In the genomic region with DNA sequence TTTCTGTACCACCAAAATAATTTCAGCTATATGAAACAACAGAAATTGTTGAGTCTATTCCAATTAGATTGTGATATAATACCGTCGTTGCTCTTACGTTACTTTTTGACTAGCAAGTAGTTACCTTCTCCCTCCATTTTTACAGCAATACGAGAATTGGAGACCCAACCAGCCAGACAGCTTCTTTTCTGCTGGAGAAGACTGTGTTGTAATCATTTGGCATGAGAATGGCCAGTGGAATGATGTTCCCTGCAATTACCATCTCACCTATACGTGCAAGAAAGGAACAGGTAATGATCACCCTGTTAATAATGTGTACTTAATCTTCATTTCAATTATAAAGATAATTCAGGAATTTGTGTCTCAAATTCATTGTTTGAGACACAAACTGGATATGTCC, we compare ENCODE assay signal across 30 cellular contexts.
"Had no signal": no experiment of that assay in that cellular context is flagged by ENCODE, and none has a peak within 500 bp of the region (broad histone marks: within the 10 kb centered on the region; RNA-seq: fewer than 3 reads in every experiment).

No MANE protein-coding gene starts in this region.

- H3K27me3 Mint-ChIP-seq: naive B cell; progenitor cell of endocrine pancreas; stimulated activated naive B cell treated with anti-CD40 and anti-IgM and Interleukin-4, amounts not matched to agents 10 μg/mL and 1 μg/mL and 100 μg/mL, for 72 hours; type B pancreatic cell had no signal

- H3K36me3 Mint-ChIP-seq: naive B cell; stimulated activated effector memory CD8-positive, alpha-beta T cell treated with anti-CD3 and anti-CD28 coated beads, Interleukin-12 subunit alpha, Interleukin-12 subunit beta, amount 100 ng/mL, for 72 hours; stimulated activated naive B cell treated with anti-CD40 and anti-IgM and Interleukin-4, amounts not matched to agents 10 μg/mL and 1 μg/mL and 100 μg/mL, for 72 hours had no signal

- H3K27ac Mint-ChIP-seq: naive B cell; naive thymus-derived CD8-positive, alpha-beta T cell; nephron; neural progenitor cell; progenitor cell of endocrine pancreas; stimulated activated effector memory CD8-positive, alpha-beta T cell treated with anti-CD3 and anti-CD28 coated beads, Interleukin-12 subunit alpha, Interleukin-12 subunit beta, amount 100 ng/mL, for 72 hours; stimulated activated naive B cell treated with anti-CD40 and anti-IgM and Interleukin-4, amounts not matched to agents 10 μg/mL and 1 μg/mL and 100 μg/mL, for 72 hours; stimulated activated naive CD8-positive, alpha-beta T cell treated with anti-CD3 and anti-CD28 coated beads, Interleukin-15, Interleukin-2, amounts not matched to agents 100 ng/mL and 50 ng/mL, for 24 hours; type B pancreatic cell had no signal

- H3K79me2 ChIP-seq: parathyroid adenoma had no signal

- H3K4me1 ChIP-seq: neural progenitor cell, parathyroid adenoma, psoas muscle, sigmoid colon, spleen, thyroid gland, upper lobe of right lung, uterus had no signal

- H3K4me2 ChIP-seq: neural progenitor cell had no signal

- ATAC-seq: naive thymus-derived CD8-positive, alpha-beta T cell; psoas muscle; right cardiac atrium; right lobe of liver; stimulated activated effector memory CD8-positive, alpha-beta T cell treated with anti-CD3 and anti-CD28 coated beads, Interleukin-12 subunit alpha, Interleukin-12 subunit beta, amount 100 ng/mL, for 72 hours; stimulated activated naive B cell treated with anti-CD40 and anti-IgM and Interleukin-4, amounts not matched to agents 10 μg/mL and 1 μg/mL and 100 μg/mL, for 72 hours; upper lobe of right lung had no signal

- H3K4me3 Mint-ChIP-seq: naive B cell; naive thymus-derived CD8-positive, alpha-beta T cell; nephron; neural progenitor cell; stimulated activated effector memory CD8-positive, alpha-beta T cell treated with anti-CD3 and anti-CD28 coated beads, Interleukin-12 subunit alpha, Interleukin-12 subunit beta, amount 100 ng/mL, for 72 hours; stimulated activated naive B cell treated with anti-CD40 and anti-IgM and Interleukin-4, amounts not matched to agents 10 μg/mL and 1 μg/mL and 100 μg/mL, for 72 hours; stimulated activated naive CD8-positive, alpha-beta T cell treated with anti-CD3 and anti-CD28 coated beads, Interleukin-15, Interleukin-2, amounts not matched to agents 100 ng/mL and 50 ng/mL, for 24 hours; type B pancreatic cell had no signal

- H2AFZ ChIP-seq: neural progenitor cell, parathyroid adenoma had no signal

- H3K36me3 ChIP-seq: ovary, right lobe of liver, sigmoid colon, spleen, stomach, thyroid gland, upper lobe of right lung, uterus had no signal

- H3K9ac ChIP-seq: neural progenitor cell, parathyroid adenoma had no signal

- H3K9me3 Mint-ChIP-seq: neural progenitor cell; stimulated activated effector memory CD8-positive, alpha-beta T cell treated with anti-CD3 and anti-CD28 coated beads, Interleukin-12 subunit alpha, Interleukin-12 subunit beta, amount 100 ng/mL, for 72 hours; stimulated activated naive CD8-positive, alpha-beta T cell treated with anti-CD3 and anti-CD28 coated beads, Interleukin-15, Interleukin-2, amounts not matched to agents 100 ng/mL and 50 ng/mL, for 24 hours; type B pancreatic cell had no signal

- H3K4me1 Mint-ChIP-seq: naive B cell; naive thymus-derived CD8-positive, alpha-beta T cell; neural progenitor cell; stimulated activated effector memory CD8-positive, alpha-beta T cell treated with anti-CD3 and anti-CD28 coated beads, Interleukin-12 subunit alpha, Interleukin-12 subunit beta, amount 100 ng/mL, for 72 hours; stimulated activated naive B cell treated with anti-CD40 and anti-IgM and Interleukin-4, amounts not matched to agents 10 μg/mL and 1 μg/mL and 100 μg/mL, for 72 hours had no signal

- DNase-seq: naive B cell; naive thymus-derived CD8-positive, alpha-beta T cell; occipital lobe; ovary; posterior cingulate gyrus; psoas muscle; right cardiac atrium; right lobe of liver; sigmoid colon; small intestine; spleen; stimulated activated CD4-positive, alpha-beta T cell treated with anti-CD3 and anti-CD28 coated beads, Interleukin-12 subunit alpha, Interleukin-12 subunit beta, amount 100 ng/mL, for 4 hours; stimulated activated CD4-positive, alpha-beta T cell treated with anti-CD3 and anti-CD28 coated beads, Interleukin-1b, Interleukin-23, amount 100 ng/mL, for 48 hours; stimulated activated CD4-positive, alpha-beta T cell treated with anti-CD3 and anti-CD28 coated beads, Interleukin-4, amount 100 ng/mL, for 1 hour; stimulated activated CD4-positive, alpha-beta T cell treated with anti-CD3 and anti-CD28 coated beads, Interleukin-4, amount 100 ng/mL, for 4 hours; stimulated activated naive B cell treated with anti-CD40 and anti-IgM and Interleukin-4, amounts not matched to agents 10 μg/mL and 1 μg/mL and 100 μg/mL, for 72 hours; stimulated activated naive CD4-positive, alpha-beta T cell treated with Interleukin-2 at 50 U/mL for 16 hours; stomach; thyroid gland; upper lobe of right lung; uterus had no signal

- H3K4me3 ChIP-seq: neural progenitor cell, ovary, psoas muscle, right lobe of liver, sigmoid colon, spleen, stomach, thoracic aorta, thyroid gland, tibial nerve, upper lobe of right lung, uterus had no signal

- H3K27me3 ChIP-seq: neural progenitor cell, ovary, right lobe of liver, sigmoid colon, spleen, stomach, thyroid gland, tibial nerve, upper lobe of right lung, uterus had no signal

- H3K27ac ChIP-seq: neural progenitor cell, ovary, parathyroid adenoma, psoas muscle, right lobe of liver, sigmoid colon, spleen, stomach, thoracic aorta, thyroid gland, tibial nerve, upper lobe of right lung, uterus had no signal

- H3K9me3 ChIP-seq: ovary, right lobe of liver, stomach, thoracic aorta, thyroid gland, upper lobe of right lung, uterus had no signal
